Comparison of ENCODE assay signal across 14 cellular contexts in the genomic region with DNA sequence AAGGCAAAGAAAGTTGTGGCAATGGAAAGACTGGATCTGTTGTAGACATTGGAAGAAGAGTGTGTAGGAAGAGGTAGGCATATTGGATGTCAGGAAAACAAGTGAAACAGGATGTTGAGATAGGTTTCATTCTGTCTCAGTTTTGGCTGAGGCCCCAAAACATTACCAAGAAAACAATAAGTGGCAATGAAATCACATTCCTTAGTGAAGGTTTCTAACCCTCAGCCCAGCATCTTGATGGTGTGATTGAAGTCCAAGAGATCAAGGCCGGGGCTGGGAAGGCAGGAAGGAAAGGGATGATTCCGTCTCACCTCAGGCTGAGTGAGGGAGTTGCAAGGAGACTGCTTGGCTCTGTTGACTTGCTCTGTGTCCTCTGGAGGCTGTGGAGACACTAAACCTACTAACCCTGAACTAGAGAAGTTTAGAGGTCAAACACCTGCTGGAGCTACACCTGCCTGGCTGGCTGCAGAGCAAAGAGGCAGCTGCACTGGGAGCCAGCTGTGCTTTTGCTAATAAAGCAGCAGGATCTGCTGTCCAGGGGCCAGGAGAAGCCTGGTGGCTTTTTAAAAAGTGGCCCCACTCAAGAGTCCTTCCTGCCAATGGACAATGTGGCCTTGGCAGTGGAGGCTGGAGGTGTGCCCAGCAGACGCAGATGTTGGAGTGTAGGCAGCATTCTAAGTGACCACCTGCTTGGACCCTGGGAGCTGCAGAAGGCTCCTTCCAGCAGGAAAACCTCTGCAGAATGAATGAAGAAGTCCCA. TPM values are rescaled to one million over a fixed set of nuclear protein-coding genes. Genes with fewer than 3 reads are reported as not detected.
DNase-seq lines count a peak whose midpoint lies in the region; ATAC-seq and TF ChIP-seq lines count a peak whose summit lies in the region.
"Had no signal": no experiment of that assay in that cellular context is flagged by ENCODE, and none has a peak within 500 bp of the region (broad histone marks: within the 10 kb centered on the region; RNA-seq: fewer than 3 reads in every experiment).

No MANE protein-coding gene starts in this region.

- H3K27me3 Mint-ChIP-seq in osteocyte (ENCODE audit: unreplicated experiment): no peaks in the 10 kb centered on the region
- H3K27me3 Mint-ChIP-seq: naive thymus-derived CD8-positive, alpha-beta T cell had no signal

- DNase-seq in NCI-H2081 (lab: John Stamatoyannopoulos, UW): peak; percentile 21 to 76
- no peak for DNase-seq in NCI-H2081 treated with DMSO at 0.1 percent for 48 hours (lab: John Stamatoyannopoulos, UW)
- peak; percentile 47 for DNase-seq in HT1080 (ENCODE audit: low read depth)
- DNase-seq in RPMI8226: peak; percentile 88
- DNase-seq in left colon: no peak
- no peak for DNase-seq in osteocyte (ENCODE audit: extremely low spot score, unreplicated experiment)
- DNase-seq: 8988T; activated naive CD4-positive, alpha-beta T cell; lower lobe of right lung; naive thymus-derived CD8-positive, alpha-beta T cell; NCI-H1694 had no signal

- H3K9me3 Mint-ChIP-seq in osteocyte (ENCODE audit: unreplicated experiment): peaks cover 8% of the 10 kb centered on the region

- no peak for TF ChIP-seq CTCF in osteocyte (IDR thresholded peaks at IDR 0.05)

- H3K36me3 Mint-ChIP-seq in osteocyte (ENCODE audit: unreplicated experiment): no peaks in the 10 kb centered on the region

- ATAC-seq in left colon (peak; percentile 33), HG02588 (IDR thresholded peaks at IDR 0.05; ENCODE audit: unreplicated experiment) (no peak), HG02610 (IDR thresholded peaks at IDR 0.05; ENCODE audit: unreplicated experiment) (no peak)
- ATAC-seq: K562; lower lobe of right lung; naive thymus-derived CD8-positive, alpha-beta T cell had no signal

- intact Hi-C loops in left colon (cut with DNase I, micrococcal nuclease): loop anchor here in 1 of 2 donors (10.0 kb wide), 1 partner anchor 427 kb away; no protein-coding TSS in a partner anchor

- H3K4me3 Mint-ChIP-seq in osteocyte (ENCODE audit: unreplicated experiment): no peak overlapping the region
- H3K4me3 Mint-ChIP-seq: naive thymus-derived CD8-positive, alpha-beta T cell had no signal

- H3K4me1 Mint-ChIP-seq in osteocyte (ENCODE audit: unreplicated experiment): peaks cover 13% of the 10 kb centered on the region

- H3K27ac Mint-ChIP-seq in osteocyte (ENCODE audit: unreplicated experiment): no peak overlapping the region

RNA-seq across cellular contexts. Expression of a gene that starts 53.6 kb away (rescaled TPM):
- total RNA-seq in HT1080 (2014; rRNA removed; shearing (Covaris generic)): 9.9 and 10.3 TPM in 2 replicates
- polyA plus RNA-seq in HT1080 (2015; cell fraction: cytosol; rRNA removed): 5.3 and 6.3 TPM in 2 replicates
- 8.9 and 9.3 TPM in 2 replicates for polyA plus RNA-seq in HT1080 (2015; cell fraction: nucleus; rRNA removed)
- total RNA-seq in left colon (10 to 100 TPM; 16.8 to 22.3 TPM), osteocyte (14.3 and 14.5 TPM in 2 replicates)

Comparison
In these comparisons a context has a peak if more than half of its experiments do, and no peak if none do; other contexts are left out.
1. DNase-seq: peak in NCI-H2081 (2 of 2), HT1080 (single experiment) and RPMI8226 (single experiment); none in NCI-H2081 treated with DMSO at 0.1 percent for 48 hours (single experiment), left colon (0 of 2) and osteocyte (single experiment).